In genomic region chr12:10153271-10154144, GRCh38 we compare ENCODE assay signal across 8 cellular contexts. TPM values are rescaled to one million over a fixed set of nuclear protein-coding genes. Genes with fewer than 3 reads are reported as not detected.
A peak's percentile ranks its signal among the peaks of the same experiment; 100 is the strongest.
DNase-seq lines count a peak whose midpoint lies in the region; ATAC-seq and TF ChIP-seq lines count a peak whose summit lies in the region.

No MANE protein-coding gene starts in this region.

- H3K4me3 Mint-ChIP-seq in activated T-helper 17 cell treated with anti-CD3 and anti-CD28 coated beads, Interleukin-2, amount 50 U/mL, for 72 hours, result peak overlapping the region; percentile 92
- peak overlapping the region; percentile 92 for H3K4me3 Mint-ChIP-seq in natural killer cell
- H3K4me3 Mint-ChIP-seq in stimulated activated naive B cell treated with anti-CD40 and anti-IgM and Interleukin-4, amounts not matched to agents 10 μg/mL and 1 μg/mL and 100 μg/mL, for 72 hours, result peak overlapping the region; percentile 87 to 93

- intact Hi-C loops in natural killer cell (cut with micrococcal nuclease), result loop anchor here (1.0 to 5.0 kb wide), 5 partner anchors 38 to 1333 kb away; partner anchors contain the start of gene STYK1

- peak; percentile 75 for TF ChIP-seq CTCF in GM12875 (IDR thresholded peaks at IDR 0.05; ENCODE audit: borderline replicate concordance, insufficient read depth, low read depth, low read length)
- peak; percentile 86 for TF ChIP-seq CTCF in natural killer cell (IDR thresholded peaks at IDR 0.05)

- no peaks in the 10 kb centered on the region for H3K27me3 Mint-ChIP-seq in activated T-helper 17 cell treated with anti-CD3 and anti-CD28 coated beads, Interleukin-2, amount 50 U/mL, for 72 hours
- H3K27me3 Mint-ChIP-seq in natural killer cell (ENCODE audit: low read depth in 2 of 2), result peaks cover 7 to 11% of the 10 kb centered on the region in 2 donors
- H3K27me3 Mint-ChIP-seq in stimulated activated naive B cell treated with anti-CD40 and anti-IgM and Interleukin-4, amounts not matched to agents 10 μg/mL and 1 μg/mL and 100 μg/mL, for 72 hours, result peaks cover 12 to 30% of the 10 kb centered on the region in 2 donors

- H3K9me3 Mint-ChIP-seq in activated T-helper 17 cell treated with anti-CD3 and anti-CD28 coated beads, Interleukin-2, amount 50 U/mL, for 72 hours, result no peaks in the 10 kb centered on the region
- H3K9me3 Mint-ChIP-seq in natural killer cell, result no peaks in the 10 kb centered on the region
- H3K9me3 Mint-ChIP-seq in stimulated activated naive B cell treated with anti-CD40 and anti-IgM and Interleukin-4, amounts not matched to agents 10 μg/mL and 1 μg/mL and 100 μg/mL, for 72 hours, result no peaks in the 10 kb centered on the region

- peak overlapping the region; percentile 49 for H3K27ac Mint-ChIP-seq in activated T-helper 17 cell treated with anti-CD3 and anti-CD28 coated beads, Interleukin-2, amount 50 U/mL, for 72 hours
- H3K27ac Mint-ChIP-seq in natural killer cell, result peak overlapping the region in 1 of 2 donors; percentile 85
- peak overlapping the region; percentile 82 for H3K27ac Mint-ChIP-seq in stimulated activated naive B cell treated with anti-CD40 and anti-IgM and Interleukin-4, amounts not matched to agents 10 μg/mL and 1 μg/mL and 100 μg/mL, for 72 hours

- peak overlapping the region; percentile 60 for H3K4me3 ChIP-seq in GM12875 (ENCODE audit: low read depth, low read length)

- no peaks in the 10 kb centered on the region for H3K36me3 Mint-ChIP-seq in activated T-helper 17 cell treated with anti-CD3 and anti-CD28 coated beads, Interleukin-2, amount 50 U/mL, for 72 hours (ENCODE audit: low read depth)
- H3K36me3 Mint-ChIP-seq in natural killer cell, result no peaks in the 10 kb centered on the region
- no peaks in the 10 kb centered on the region for H3K36me3 Mint-ChIP-seq in stimulated activated naive B cell treated with anti-CD40 and anti-IgM and Interleukin-4, amounts not matched to agents 10 μg/mL and 1 μg/mL and 100 μg/mL, for 72 hours

- no peaks in the 10 kb centered on the region for H3K4me1 Mint-ChIP-seq in activated T-helper 17 cell treated with anti-CD3 and anti-CD28 coated beads, Interleukin-2, amount 50 U/mL, for 72 hours
- peaks cover 15% of the 10 kb centered on the region in 2 donors for H3K4me1 Mint-ChIP-seq in natural killer cell
- H3K4me1 Mint-ChIP-seq in stimulated activated naive B cell treated with anti-CD40 and anti-IgM and Interleukin-4, amounts not matched to agents 10 μg/mL and 1 μg/mL and 100 μg/mL, for 72 hours, result peaks cover 3 to 20% of the 10 kb centered on the region in 2 donors

- DNase-seq in HK-2 (ENCODE audit: unreplicated experiment) (peak; percentile 69), RKO (ENCODE audit: low spot score) (peak; percentile 42), fibroblast of the conjunctiva (ENCODE audit: low read depth) (peak; percentile 48), natural killer cell (peak; percentile 61), NCI-H446 treated with DMSO at 0.1 percent for 48 hours (lab: John Stamatoyannopoulos, UW) (no peak)
- peak; percentile 23 for DNase-seq in stimulated activated naive B cell treated with anti-CD40 and anti-IgM and Interleukin-4, amounts not matched to agents 10 μg/mL and 1 μg/mL and 100 μg/mL, for 72 hours

- ATAC-seq in activated T-helper 17 cell treated with anti-CD3 and anti-CD28 coated beads, Interleukin-2, amount 50 U/mL, for 72 hours (replicated peaks), result peak; percentile 91
- peak; percentile 83 to 90 (median 88) for ATAC-seq in natural killer cell
- ATAC-seq in stimulated activated naive B cell treated with anti-CD40 and anti-IgM and Interleukin-4, amounts not matched to agents 10 μg/mL and 1 μg/mL and 100 μg/mL, for 72 hours (replicated peaks), result peak; percentile 73 to 87

RNA-seq across cellular contexts. Expression of gene OLR1, which starts 18.4 kb away (rescaled TPM):
- total RNA-seq in activated T-helper 17 cell treated with anti-CD3 and anti-CD28 coated beads, Interleukin-2, amount 50 U/mL, for 72 hours, result not detected
- 1 to 10 TPM in 2 of 3 donors, not detected in 1; 2.3 to 3.1 TPM for total RNA-seq in natural killer cell

RNA-seq across cellular contexts. Expression of gene CLEC7A, which starts 23.5 kb away (rescaled TPM):
- under 1 TPM in 1 of 2 donors, not detected in 1; 0.26 TPM for total RNA-seq in activated T-helper 17 cell treated with anti-CD3 and anti-CD28 coated beads, Interleukin-2, amount 50 U/mL, for 72 hours
- total RNA-seq in natural killer cell, result 10 to 100 TPM in 2 of 3 donors, 1 to 10 TPM in 1; 7.7 to 22.3 (median 20.8) TPM

RNA-seq across cellular contexts. Expression of gene TMEM52B, which starts 25.3 kb away (rescaled TPM):
- not detected for total RNA-seq in activated T-helper 17 cell treated with anti-CD3 and anti-CD28 coated beads, Interleukin-2, amount 50 U/mL, for 72 hours
- total RNA-seq in natural killer cell, result 1 to 10 TPM in 1 of 3 donors, not detected in 2; 1.5 TPM

RNA-seq across cellular contexts. Expression of gene CLEC1A, which starts 54.7 kb away (rescaled TPM):
- total RNA-seq in activated T-helper 17 cell treated with anti-CD3 and anti-CD28 coated beads, Interleukin-2, amount 50 U/mL, for 72 hours, result not detected
- total RNA-seq in natural killer cell, result not detected

RNA-seq across cellular contexts. Expression of gene GABARAPL1, which starts 59.2 kb away (rescaled TPM):
- total RNA-seq in activated T-helper 17 cell treated with anti-CD3 and anti-CD28 coated beads, Interleukin-2, amount 50 U/mL, for 72 hours, result 10 to 100 TPM in 1 of 2 donors, 1 to 10 TPM in 1; 6.9 to 25.1 TPM
- 100 to 1,000 TPM; 157 to 233 (median 160) TPM for total RNA-seq in natural killer cell

Comparison
In these comparisons a context has a peak if more than half of its experiments do, and no peak if none do; other contexts are left out.
1. RNA of gene CLEC7A, which starts 23.5 kb away (total RNA-seq): 7.7 to 22.3 TPM in natural killer cell; 0.26 TPM in activated T-helper 17 cell treated with anti-CD3 and anti-CD28 coated beads, Interleukin-2, amount 50 U/mL, for 72 hours; every median in the first group is over 4 times any median in the second.
2. Peak in every context shown above with its lines, with median percentiles within 50 percentile points of each other: ATAC-seq and H3K4me3 Mint-ChIP-seq.